ENCODE assay signal across 8 cellular contexts in the genomic region with DNA sequence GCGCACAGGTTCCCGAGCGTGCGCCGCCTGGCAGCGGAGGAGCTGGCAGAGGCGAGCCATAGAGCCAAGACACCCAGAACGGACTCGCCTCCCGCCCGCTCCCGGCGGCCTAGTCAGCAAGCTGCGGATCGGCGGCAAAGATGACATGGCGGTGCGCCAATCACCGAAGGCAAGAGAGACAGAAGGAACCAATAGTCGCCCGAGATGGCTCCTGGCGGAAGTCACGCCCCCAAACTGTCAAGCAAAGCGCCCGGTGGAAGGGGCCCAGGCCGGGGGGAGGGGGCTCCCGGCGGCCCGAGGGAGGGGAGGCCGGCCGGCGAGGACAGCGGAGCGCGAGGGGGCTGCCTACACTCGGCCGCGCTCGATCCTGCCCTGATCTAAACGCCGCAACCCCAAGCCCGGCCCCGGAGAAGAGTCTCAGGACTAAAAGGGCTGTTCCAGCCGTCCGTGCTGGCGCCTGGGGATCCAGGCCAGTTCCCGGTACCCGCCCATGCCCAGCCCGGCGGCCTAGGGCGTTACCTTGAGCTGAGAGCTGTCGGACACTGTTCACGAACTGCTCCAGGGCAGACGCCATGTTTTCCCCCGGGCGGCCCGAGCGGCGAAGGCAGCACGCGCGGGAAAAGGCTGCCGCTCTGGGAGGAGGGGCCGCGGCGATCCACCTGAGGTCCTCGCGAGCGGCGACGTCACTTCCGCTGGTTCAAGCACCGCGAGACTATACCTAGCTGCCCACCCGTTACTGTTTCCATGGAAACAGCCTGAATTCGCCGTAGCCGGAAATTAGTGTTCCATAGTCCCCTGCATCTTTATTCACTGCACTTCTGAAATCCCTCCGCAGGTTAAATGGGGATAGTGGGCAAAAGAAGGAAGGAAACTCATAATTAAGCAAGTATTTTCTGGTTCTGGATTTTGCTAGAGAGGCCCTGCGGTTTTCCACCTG. TPM values are rescaled to one million over a fixed set of nuclear protein-coding genes. Genes with fewer than 3 reads are reported as not detected.
DNase-seq lines count a peak whose midpoint lies in the region; ATAC-seq and TF ChIP-seq lines count a peak whose summit lies in the region.

TSS of gene COPS3 (minus strand) at position 634 of the 937 bp plus-strand sequence. CDS start at position 574, 60 bp downstream.

- H3K79me2 ChIP-seq in parathyroid adenoma = peaks cover 34% of the 10 kb centered on the region

- H3K9me3 ChIP-seq in parathyroid adenoma (ENCODE audit: control insufficient read depth, low read length) (no peaks in the 10 kb centered on the region), tibial nerve (no peaks in the 10 kb centered on the region)

- peak within 1 kb of the TSS; percentile 96 for H2AFZ ChIP-seq in parathyroid adenoma

- peak within 1 kb of the TSS; percentile 80 for H3K4me2 ChIP-seq in parathyroid adenoma (ENCODE audit: low read length)

- H3K4me3 ChIP-seq in GM12865 (ENCODE audit: low read depth, low read length) (peak within 1 kb of the TSS; percentile 87), parathyroid adenoma (ENCODE audit: low read depth, low read length) (peak within 1 kb of the TSS; percentile 98), tibial nerve (peak within 1 kb of the TSS; percentile 89 to 99 (median 95))

- H3K4me3 Mint-ChIP-seq in activated naive CD8-positive, alpha-beta T cell treated with anti-CD3 and anti-CD28 coated beads, Interleukin-2, amount 50 U/mL, for 24 hours = peak within 1 kb of the TSS; percentile 93

- no peaks in the 10 kb centered on the region for H3K9me3 Mint-ChIP-seq in activated naive CD8-positive, alpha-beta T cell treated with anti-CD3 and anti-CD28 coated beads, Interleukin-2, amount 50 U/mL, for 24 hours

- peak in 1 of 2 donors; percentile 72 for TF ChIP-seq POLR2A in tibial nerve (IDR thresholded peaks at IDR 0.05)

- H3K27me3 Mint-ChIP-seq in activated naive CD8-positive, alpha-beta T cell treated with anti-CD3 and anti-CD28 coated beads, Interleukin-2, amount 50 U/mL, for 24 hours = no peaks in the 10 kb centered on the region

- TF ChIP-seq CTCF in GM12865 (IDR thresholded peaks at IDR 0.05; ENCODE audit: insufficient read depth, low read depth, low read length, missing control alignments) = no peak
- TF ChIP-seq CTCF in parathyroid adenoma (IDR thresholded peaks at IDR 0.05) = no peak
- no peak for TF ChIP-seq CTCF in tibial nerve (IDR thresholded peaks at IDR 0.05)

- ATAC-seq in HG02763 (IDR thresholded peaks at IDR 0.05; ENCODE audit: unreplicated experiment) (peak; percentile 86), Right ventricle myocardium superior (ENCODE audit: poor library complexity) (peak; percentile 98)
- ATAC-seq in activated naive CD8-positive, alpha-beta T cell treated with anti-CD3 and anti-CD28 coated beads, Interleukin-2, amount 50 U/mL, for 24 hours = peak; percentile 95

- H3K36me3 ChIP-seq in parathyroid adenoma (ENCODE audit: control insufficient read depth, insufficient read depth, low read length) (no peaks in the 10 kb centered on the region), tibial nerve (peaks cover 0 to 1% (median 0%) of the 10 kb centered on the region in 3 donors)

- H3K27me3 ChIP-seq in parathyroid adenoma (ENCODE audit: control insufficient read depth, insufficient read depth, low read length) (no peaks in the 10 kb centered on the region), tibial nerve (no peaks in the 10 kb centered on the region)

- peak; percentile 56 to 91 for TF ChIP-seq EP300 in tibial nerve (IDR thresholded peaks at IDR 0.05)

- peak within 1 kb of the TSS; percentile 95 for H3K27ac ChIP-seq in parathyroid adenoma
- H3K27ac ChIP-seq in tibial nerve = peak within 1 kb of the TSS; percentile 87 to 98 (median 94)

- H3K36me3 Mint-ChIP-seq in activated naive CD8-positive, alpha-beta T cell treated with anti-CD3 and anti-CD28 coated beads, Interleukin-2, amount 50 U/mL, for 24 hours (ENCODE audit: low read depth) = peaks cover 18% of the 10 kb centered on the region

- intact Hi-C loops in Right ventricle myocardium superior (cut with DNase I) = loop anchor here (2.0 kb wide), 1 partner anchor 44 kb away; the partner anchor contains the start of gene FLCN

- H3K4me1 Mint-ChIP-seq in activated naive CD8-positive, alpha-beta T cell treated with anti-CD3 and anti-CD28 coated beads, Interleukin-2, amount 50 U/mL, for 24 hours = peaks cover 38% of the 10 kb centered on the region

- peak within 1 kb of the TSS; percentile 95 for H3K27ac Mint-ChIP-seq in activated naive CD8-positive, alpha-beta T cell treated with anti-CD3 and anti-CD28 coated beads, Interleukin-2, amount 50 U/mL, for 24 hours

- DNase-seq in GM12865 (ENCODE audit: low read depth) = peak; percentile 99
- peak; percentile 77 for DNase-seq in NCI-H1417 treated with DMSO at 0.1 percent for 48 hours (lab: John Stamatoyannopoulos, UW)
- peak; percentile 96 for DNase-seq in SW480 (ENCODE audit: low spot score)
- DNase-seq in activated naive CD8-positive, alpha-beta T cell treated with anti-CD3 and anti-CD28 coated beads, Interleukin-2, amount 50 U/mL, for 24 hours = peak; percentile 98
- DNase-seq in Right ventricle myocardium superior = peak; percentile 99
- DNase-seq in tibial nerve (ENCODE audit: low spot score in 2 of 2) = peak; percentile 96 to 98

- H3K4me1 ChIP-seq in parathyroid adenoma (peaks cover 10% of the 10 kb centered on the region), tibial nerve (peaks cover 0 to 44% (median 20%) of the 10 kb centered on the region in 4 donors)

- WGBS in tibial nerve, 2 donors = 0 to 1% methylated on average over 62 to 71 of the region's 80 CpGs

- H3K9ac ChIP-seq in parathyroid adenoma = peak within 1 kb of the TSS; percentile 56

RNA-seq across cellular contexts. Expression of gene COPS3, which starts in this region (rescaled TPM):
- total RNA-seq in Right ventricle myocardium superior = 72.9 TPM
- total RNA-seq in tibial nerve = 10 to 100 TPM; 15.7 to 58.8 (median 47.6) TPM

Comparison
In these comparisons a context has a peak if more than half of its experiments do, and no peak if none do; other contexts are left out.
1. Peak in every context shown above with its lines: DNase-seq, ATAC-seq, H3K4me3 ChIP-seq and H3K27ac ChIP-seq.